Comparison of ENCODE assay signal across 20 cellular contexts in the genomic region with DNA sequence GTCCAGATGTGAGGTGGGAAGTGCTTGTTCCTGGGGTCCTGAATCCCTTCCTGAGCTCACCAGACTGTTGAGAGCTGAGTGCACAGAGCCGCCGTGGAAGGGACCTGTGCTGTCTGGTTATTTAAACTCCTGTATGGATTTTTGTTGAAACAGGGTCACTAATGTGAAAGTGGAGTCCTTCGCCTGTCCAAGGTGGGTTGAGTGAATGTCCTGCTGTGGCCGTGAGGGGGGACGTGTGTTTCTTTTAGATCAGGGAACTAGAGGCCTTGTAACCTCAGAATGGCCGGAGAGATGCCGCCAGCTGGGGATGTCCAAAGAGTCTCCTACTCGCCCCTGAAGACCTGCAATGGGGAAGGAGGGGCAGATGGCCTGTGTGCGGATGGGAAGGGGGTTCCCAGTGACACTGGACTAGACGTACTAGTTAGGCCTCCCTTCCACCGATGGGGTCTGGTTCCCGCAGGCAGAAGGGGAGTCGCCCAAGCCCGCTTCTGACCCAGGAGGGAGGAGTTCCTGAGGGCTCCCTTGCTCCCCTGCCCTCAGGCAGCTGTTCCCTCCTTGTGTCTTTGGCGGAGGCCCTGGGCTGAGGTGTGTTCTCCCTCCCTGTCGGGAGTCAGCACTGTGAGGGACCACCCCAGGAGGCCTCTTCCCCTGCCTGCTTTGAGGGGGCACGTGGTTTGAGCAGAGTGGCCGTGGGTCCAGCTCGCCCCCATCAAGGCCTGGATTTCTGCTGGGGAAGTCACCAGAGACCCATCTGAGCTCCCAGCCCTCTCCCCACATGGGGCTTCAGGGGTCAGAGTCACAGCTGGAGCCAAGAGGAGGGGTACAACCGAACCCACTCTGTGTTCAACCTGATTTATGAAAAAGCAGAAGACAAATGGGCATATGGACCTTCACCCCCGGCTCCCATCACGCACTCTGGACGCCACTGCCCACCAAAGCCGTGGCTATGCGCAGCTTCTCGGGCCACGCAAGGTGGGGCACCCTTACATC. TPM values are rescaled to one million over a fixed set of nuclear protein-coding genes. Genes with fewer than 3 reads are reported as not detected.
DNase-seq lines count a peak whose midpoint lies in the region; ATAC-seq and TF ChIP-seq lines count a peak whose summit lies in the region.
"Had no signal": no experiment of that assay in that cellular context is flagged by ENCODE, and none has a peak within 500 bp of the region (broad histone marks: within the 10 kb centered on the region; RNA-seq: fewer than 3 reads in every experiment).

No MANE protein-coding gene starts in this region.

- no peaks in the 10 kb centered on the region for H3K9me3 ChIP-seq in lower lobe of right lung
- H3K9me3 ChIP-seq in mesenchymal stem cell (ENCODE audit: control insufficient read depth, low read length) = no peaks in the 10 kb centered on the region
- H3K9me3 ChIP-seq: BLaER1 had no signal

- H3K4me1 Mint-ChIP-seq in activated T-cell treated with anti-CD3 and anti-CD28 coated beads, Interleukin-2, amount 50 U/mL, for 24 hours (ENCODE audit: low read depth) = no peaks in the 10 kb centered on the region
- peaks cover 14% of the 10 kb centered on the region for H3K4me1 Mint-ChIP-seq in central memory CD8-positive, alpha-beta T cell
- H3K4me1 Mint-ChIP-seq in stimulated activated effector memory CD8-positive, alpha-beta T cell treated with anti-CD3 and anti-CD28 coated beads, Interleukin-12 subunit alpha, Interleukin-12 subunit beta, amount 100 ng/mL, for 72 hours = no peaks in the 10 kb centered on the region

- H3K4me3 ChIP-seq in lower lobe of right lung (no peak overlapping the region), mesenchymal stem cell (ENCODE audit: insufficient read depth in 1 of 2, low read depth in 1 of 2, low read length in 2 of 2) (no peak overlapping the region)
- H3K4me3 ChIP-seq: BLaER1 had no signal

- H4K91ac ChIP-seq in mesenchymal stem cell (ENCODE audit: low read length) = no peak overlapping the region

- H3K4me1 ChIP-seq in lower lobe of right lung (no peaks in the 10 kb centered on the region), mesenchymal stem cell (ENCODE audit: control insufficient read depth, insufficient read depth, low read depth, low read length) (peaks cover 2% of the 10 kb centered on the region)

- H3K79me1 ChIP-seq in mesenchymal stem cell (replicated peaks; ENCODE audit: low read length, poor library complexity, severe bottlenecking) = no peaks in the 10 kb centered on the region

- no peaks in the 10 kb centered on the region for H3K9me3 Mint-ChIP-seq in activated T-cell treated with anti-CD3 and anti-CD28 coated beads, Interleukin-2, amount 50 U/mL, for 24 hours
- H3K9me3 Mint-ChIP-seq in central memory CD8-positive, alpha-beta T cell = no peaks in the 10 kb centered on the region
- H3K9me3 Mint-ChIP-seq in stimulated activated effector memory CD8-positive, alpha-beta T cell treated with anti-CD3 and anti-CD28 coated beads, Interleukin-12 subunit alpha, Interleukin-12 subunit beta, amount 100 ng/mL, for 72 hours = no peaks in the 10 kb centered on the region

- 88% methylated on average over 27 of the region's 27 CpGs for WGBS in mesenchymal stem cell

- no peak overlapping the region for H2BK120ac ChIP-seq in mesenchymal stem cell (ENCODE audit: low read depth, low read length)

- H2BK15ac ChIP-seq in mesenchymal stem cell (ENCODE audit: low read depth, poor library complexity, severe bottlenecking) = no peak overlapping the region

- peaks cover 7% of the 10 kb centered on the region for H3K36me3 ChIP-seq in lower lobe of right lung
- H3K36me3 ChIP-seq in mesenchymal stem cell (ENCODE audit: control insufficient read depth in 1 of 2, insufficient read depth in 2 of 2, low read depth in 1 of 2, low read length in 2 of 2) = peaks cover 0 to 23% of the 10 kb centered on the region in 2 experiments

- H3K27me3 ChIP-seq in lower lobe of right lung (ENCODE audit: low read depth) = no peaks in the 10 kb centered on the region
- peaks cover 6 to 29% of the 10 kb centered on the region in 2 experiments for H3K27me3 ChIP-seq in mesenchymal stem cell (ENCODE audit: control insufficient read depth in 1 of 2, insufficient read depth in 1 of 2, low read length in 2 of 2)
- H3K27me3 ChIP-seq: BLaER1 had no signal

- no peak for ATAC-seq in central memory CD8-positive, alpha-beta T cell (replicated peaks; ENCODE audit: extremely low read depth, poor library complexity, severe bottlenecking)
- no peak for ATAC-seq in lower lobe of right lung
- no peak for ATAC-seq in stimulated activated effector memory CD8-positive, alpha-beta T cell treated with anti-CD3 and anti-CD28 coated beads, Interleukin-12 subunit alpha, Interleukin-12 subunit beta, amount 100 ng/mL, for 72 hours

- H3K23ac ChIP-seq in mesenchymal stem cell (ENCODE audit: low read length in 2 of 2) = no peak overlapping the region

- no peak overlapping the region for H3K4ac ChIP-seq in mesenchymal stem cell (ENCODE audit: low read depth in 1 of 2, low read length in 2 of 2)

- no peaks in the 10 kb centered on the region for H3K27me3 Mint-ChIP-seq in activated T-cell treated with anti-CD3 and anti-CD28 coated beads, Interleukin-2, amount 50 U/mL, for 24 hours
- H3K27me3 Mint-ChIP-seq in central memory CD8-positive, alpha-beta T cell = no peaks in the 10 kb centered on the region

- H3K36me3 Mint-ChIP-seq in activated T-cell treated with anti-CD3 and anti-CD28 coated beads, Interleukin-2, amount 50 U/mL, for 24 hours (ENCODE audit: low read depth) = peaks cover 7% of the 10 kb centered on the region
- H3K36me3 Mint-ChIP-seq in central memory CD8-positive, alpha-beta T cell (ENCODE audit: insufficient read depth) = peaks cover 44% of the 10 kb centered on the region
- peaks cover 10% of the 10 kb centered on the region for H3K36me3 Mint-ChIP-seq in stimulated activated effector memory CD8-positive, alpha-beta T cell treated with anti-CD3 and anti-CD28 coated beads, Interleukin-12 subunit alpha, Interleukin-12 subunit beta, amount 100 ng/mL, for 72 hours

- no peak overlapping the region for H3K4me2 ChIP-seq in mesenchymal stem cell (ENCODE audit: low read length, poor library complexity, severe bottlenecking)
- H3K4me2 ChIP-seq: BLaER1, KMS-11 had no signal

- H2AK5ac ChIP-seq in mesenchymal stem cell (ENCODE audit: low read length, severe bottlenecking) = no peak overlapping the region

- no peak overlapping the region for H4K8ac ChIP-seq in mesenchymal stem cell (ENCODE audit: low read length)

- H3K4me3 Mint-ChIP-seq in activated T-cell treated with anti-CD3 and anti-CD28 coated beads, Interleukin-2, amount 50 U/mL, for 24 hours = no peak overlapping the region
- no peak overlapping the region for H3K4me3 Mint-ChIP-seq in central memory CD8-positive, alpha-beta T cell
- no peak overlapping the region for H3K4me3 Mint-ChIP-seq in stimulated activated effector memory CD8-positive, alpha-beta T cell treated with anti-CD3 and anti-CD28 coated beads, Interleukin-12 subunit alpha, Interleukin-12 subunit beta, amount 100 ng/mL, for 72 hours

- peak; percentile 12 for DNase-seq in activated T-cell treated with anti-CD3 and anti-CD28 coated beads, Interleukin-2, amount 50 U/mL, for 24 hours
- DNase-seq in activated T-cell treated with anti-CD3 and anti-CD28 coated beads, Interleukin-2, amount 50 U/mL, for 48 hours = no peak
- no peak for DNase-seq in central memory CD8-positive, alpha-beta T cell (ENCODE audit: low spot score in 2 of 2)
- peak; percentile 30 for DNase-seq in lower lobe of right lung
- DNase-seq in stimulated activated effector memory CD8-positive, alpha-beta T cell treated with anti-CD3 and anti-CD28 coated beads, Interleukin-12 subunit alpha, Interleukin-12 subunit beta, amount 100 ng/mL, for 72 hours (ENCODE audit: low spot score in 2 of 2) = no peak
- DNase-seq in NCI-H1694 treated with DMSO at 0.1 percent for 48 hours (lab: John Stamatoyannopoulos, UW) = no peak
- DNase-seq in mesenchymal stem cell = no peak
- DNase-seq in NOMO-1 treated with DMSO at 0.1 percent for 48 hours (lab: John Stamatoyannopoulos, UW; ENCODE audit: unreplicated experiment) = no peak
- DNase-seq: DMS153, EL, H7, NCI-H1048, NCI-H1436 treated with DMSO at 0.1 percent for 48 hours, NCI-H2081, NCI-H510A, NCI-H774 had no signal

- intact Hi-C loops in lower lobe of right lung (cut with DNase I) = no loop called here

- no peak overlapping the region for H3K18ac ChIP-seq in mesenchymal stem cell (ENCODE audit: low read depth in 1 of 2, low read length in 2 of 2)

- no peak overlapping the region for H2AFZ ChIP-seq in mesenchymal stem cell (ENCODE audit: low read depth, low read length)

- H2BK5ac ChIP-seq in mesenchymal stem cell (ENCODE audit: low read depth, low read length, poor library complexity, severe bottlenecking) = no peak overlapping the region

- no peak overlapping the region for H3K14ac ChIP-seq in mesenchymal stem cell (ENCODE audit: low read length in 2 of 2)

- no peak overlapping the region for H3K27ac ChIP-seq in lower lobe of right lung
- no peak overlapping the region for H3K27ac ChIP-seq in mesenchymal stem cell (ENCODE audit: low read length, poor library complexity, severe bottlenecking)
- H3K27ac ChIP-seq: BLaER1, KMS-11 had no signal

- no peak overlapping the region for H2BK12ac ChIP-seq in mesenchymal stem cell (ENCODE audit: low read length in 2 of 2)

- H3K9ac ChIP-seq in mesenchymal stem cell (ENCODE audit: low read length) = no peak overlapping the region
- H3K9ac ChIP-seq: BLaER1, KMS-11 had no signal

- no peak overlapping the region for H3K27ac Mint-ChIP-seq in activated T-cell treated with anti-CD3 and anti-CD28 coated beads, Interleukin-2, amount 50 U/mL, for 24 hours
- peak overlapping the region; percentile 29 for H3K27ac Mint-ChIP-seq in central memory CD8-positive, alpha-beta T cell (ENCODE audit: low read depth)
- H3K27ac Mint-ChIP-seq in stimulated activated effector memory CD8-positive, alpha-beta T cell treated with anti-CD3 and anti-CD28 coated beads, Interleukin-12 subunit alpha, Interleukin-12 subunit beta, amount 100 ng/mL, for 72 hours = peak overlapping the region; percentile 45

- no peak for TF ChIP-seq CTCF in lower lobe of right lung (IDR thresholded peaks at IDR 0.05)

RNA-seq across cellular contexts. Expression of gene OR1D5, which starts 30.9 kb away (rescaled TPM):
- not detected for total RNA-seq in lower lobe of right lung
- polyA plus RNA-seq in mesenchymal stem cell (2013, experiment 1 of 2) = not detected
- not detected for polyA plus RNA-seq in mesenchymal stem cell (2013, experiment 2 of 2)
- total RNA-seq: A172, H7, M059J had no signal

Comparison
In these comparisons a context has a peak if more than half of its experiments do, and no peak if none do; other contexts are left out.
1. DNase-seq: peak in activated T-cell treated with anti-CD3 and anti-CD28 coated beads, Interleukin-2, amount 50 U/mL, for 24 hours (single experiment) and lower lobe of right lung (single experiment); none in activated T-cell treated with anti-CD3 and anti-CD28 coated beads, Interleukin-2, amount 50 U/mL, for 48 hours (0 of 2), central memory CD8-positive, alpha-beta T cell (0 of 2), stimulated activated effector memory CD8-positive, alpha-beta T cell treated with anti-CD3 and anti-CD28 coated beads, Interleukin-12 subunit alpha, Interleukin-12 subunit beta, amount 100 ng/mL, for 72 hours (0 of 2), NCI-H1694 treated with DMSO at 0.1 percent for 48 hours (single experiment), mesenchymal stem cell (single experiment) and NOMO-1 treated with DMSO at 0.1 percent for 48 hours (single experiment).